In the genomic region with DNA sequence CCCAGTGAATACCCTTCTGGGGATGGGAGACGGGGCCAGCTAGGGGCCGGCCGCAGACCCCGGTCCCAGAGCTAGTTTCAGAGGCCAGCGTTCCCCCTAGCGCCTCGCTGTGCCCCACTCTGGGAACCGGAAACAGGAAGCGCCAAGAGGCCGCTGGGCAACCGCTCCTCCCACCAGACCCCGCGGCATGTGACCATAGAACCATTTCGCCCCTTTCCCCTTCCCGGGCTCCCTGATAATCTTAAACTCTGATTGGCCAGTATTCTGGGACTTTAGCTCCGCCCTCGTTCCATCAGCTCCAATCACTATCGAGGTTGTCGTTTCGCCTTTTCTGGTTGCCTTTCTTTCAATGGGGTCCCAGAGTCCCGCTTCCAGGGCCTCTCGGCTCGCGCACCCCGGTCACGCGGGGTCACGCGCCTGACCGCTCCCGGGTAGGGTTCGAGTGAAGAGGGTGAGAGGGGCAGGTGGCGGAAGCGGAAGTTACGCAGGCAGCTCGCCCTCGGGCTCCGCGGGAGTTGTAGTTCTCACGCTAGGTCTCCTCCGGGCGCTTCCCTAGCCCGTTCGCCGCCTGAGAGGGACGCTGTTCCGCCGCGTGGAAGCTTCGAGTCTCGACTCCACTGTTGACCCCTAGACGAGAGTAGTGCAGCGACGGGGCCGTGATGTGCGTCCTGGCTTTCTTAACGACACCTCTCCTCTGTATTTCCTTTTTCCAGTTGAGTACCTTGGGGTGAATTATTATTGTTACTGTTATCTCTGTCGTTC, we compare ENCODE assay signal across 8 cellular contexts. TPM values are rescaled to one million over a fixed set of nuclear protein-coding genes. Genes with fewer than 3 reads are reported as not detected.
DNase-seq lines count a peak whose midpoint lies in the region; ATAC-seq and TF ChIP-seq lines count a peak whose summit lies in the region.

A gene (minus strand): TSS at position 121 of the 762 bp plus-strand sequence. CDS start 3,241 bp downstream, outside the sequence.

- peak; percentile 71 for ATAC-seq in CD4-positive, alpha-beta T cell (ENCODE audit: poor library complexity)
- ATAC-seq in GM19397 (IDR thresholded peaks at IDR 0.05; ENCODE audit: unreplicated experiment) (peak; percentile 89), HG03571 (IDR thresholded peaks at IDR 0.05; ENCODE audit: unreplicated experiment) (peak; percentile 81), left lung (peak; percentile 95)

- intact Hi-C loops in CD4-positive, alpha-beta T cell (cut with DNase I, micrococcal nuclease), result loop anchor here (1.0 to 2.0 kb wide), 5 partner anchors 35 to 253 kb away; a partner anchor contains a TSS
- intact Hi-C loops in left lung (cut with DNase I), result no loop called here

- POLR2A ChIA-PET in CD4-positive, alpha-beta T cell (lab: Charles Lee), result interaction anchor here (0.6 to 4.6 kb wide), 33 partner anchors 11 to 921 kb away, joined by 3 to 71 read pairs (median 4); a partner anchor contains a TSS

- peaks cover 73% of the 10 kb centered on the region for H3K4me1 Mint-ChIP-seq in CD4-positive, alpha-beta T cell (ENCODE audit: low read depth)

- H3K27ac ChIP-seq in CD4-positive, alpha-beta T cell (ENCODE audit: low read depth, low read length), result peak within 1 kb of the TSS; percentile 95
- peak within 1 kb of the TSS; percentile 95 to 99 for H3K27ac ChIP-seq in left lung

- peaks cover 6 to 36% of the 10 kb centered on the region in 2 donors for H3K4me1 ChIP-seq in left lung

- no peaks in the 10 kb centered on the region for H3K27me3 Mint-ChIP-seq in CD4-positive, alpha-beta T cell

- H3K27ac Mint-ChIP-seq in CD4-positive, alpha-beta T cell, result peak within 1 kb of the TSS; percentile 93

- no peaks in the 10 kb centered on the region for H3K9me3 Mint-ChIP-seq in CD4-positive, alpha-beta T cell

- H3K9me3 ChIP-seq in CD4-positive, alpha-beta T cell (ENCODE audit: control insufficient read depth, low read length), result no peaks in the 10 kb centered on the region
- H3K9me3 ChIP-seq in left lung, result no peaks in the 10 kb centered on the region

- peaks cover 60% of the 10 kb centered on the region for H3K36me3 Mint-ChIP-seq in CD4-positive, alpha-beta T cell (ENCODE audit: low read depth)

- no peaks in the 10 kb centered on the region for H3K27me3 ChIP-seq in CD4-positive, alpha-beta T cell (ENCODE audit: control insufficient read depth, insufficient read depth, low read length)
- H3K27me3 ChIP-seq in left lung, result no peaks in the 10 kb centered on the region

- peaks cover 0 to 21% of the 10 kb centered on the region in 2 donors for H3K36me3 ChIP-seq in left lung

- peak within 1 kb of the TSS; percentile 91 for H3K4me3 Mint-ChIP-seq in CD4-positive, alpha-beta T cell

- DNase-seq in CD4-positive, alpha-beta T cell, result peak; percentile 78 to 87 (median 82)
- peak; percentile 100 for DNase-seq in NCI-H774 (lab: John Stamatoyannopoulos, UW)
- DNase-seq in activated CD4-positive, alpha-beta T cell treated with anti-CD3 and anti-CD28 coated beads, Interleukin-2, amount 50 U/mL, for 4 hours, result peak; percentile 83
- peak; percentile 94 for DNase-seq in dermis blood vessel endothelial cell
- DNase-seq in left lung, result peak; percentile 96 to 97
- DNase-seq in stimulated activated CD4-positive, alpha-beta T cell treated with anti-CD3 and anti-CD28 coated beads, Interleukin-2, amount 100 ng/mL, for 48 hours, result peak; percentile 86 to 87

- peak within 1 kb of the TSS; percentile 77 to 94 for H3K4me3 ChIP-seq in left lung

- CTCF ChIA-PET in CD4-positive, alpha-beta T cell (lab: Charles Lee), result interaction anchor here (0.8 to 7.3 kb wide), 23 partner anchors 9 to 293 kb away, joined by 3 to 75 read pairs (median 6); a partner anchor contains a TSS

- TF ChIP-seq CTCF in CD4-positive, alpha-beta T cell (IDR thresholded peaks at IDR 0.05), result peak; percentile 67
- TF ChIP-seq CTCF in left lung (IDR thresholded peaks at IDR 0.05), result peak; percentile 21 to 31

RNA-seq across cellular contexts. Expression of the gene that starts here (rescaled TPM):
- total RNA-seq in CD4-positive, alpha-beta T cell, result 10 to 100 TPM; 53.4 to 55.8 TPM
- 111 and 155 TPM in 2 replicates for total RNA-seq in dermis blood vessel endothelial cell
- total RNA-seq in left lung, result 100 to 1,000 TPM; 152 to 243 TPM

Comparison
In these comparisons a context has a peak if more than half of its experiments do, and no peak if none do; other contexts are left out.
1. Peak in every context shown above with its lines: DNase-seq, ATAC-seq, H3K4me3 ChIP-seq and H3K27ac ChIP-seq.
2. intact Hi-C loops: an anchor here in CD4-positive, alpha-beta T cell (1.0 to 2.0 kb wide); none called in left lung.